Comparison of ENCODE assay signal across 7 cellular contexts in the genomic region with DNA sequence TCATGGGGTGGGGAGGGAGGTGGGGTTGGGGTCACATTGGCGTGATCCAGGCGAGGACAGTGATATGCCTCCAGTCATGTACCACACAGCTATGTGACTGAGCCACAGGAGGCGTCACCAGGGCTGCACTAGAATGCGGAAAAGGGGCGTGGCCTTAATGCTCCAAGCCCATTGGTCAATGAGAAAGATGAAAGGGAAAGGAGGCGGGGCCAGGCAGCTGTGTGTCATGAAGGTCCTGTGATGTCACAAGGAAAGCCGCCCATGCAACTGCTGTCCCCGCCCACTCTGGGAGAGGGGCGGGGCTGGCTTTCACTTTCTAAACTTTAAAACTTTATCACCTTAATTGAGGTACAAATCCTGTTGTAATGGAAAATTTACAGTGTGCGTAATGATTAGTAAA.
DNase-seq lines count a peak whose midpoint lies in the region; ATAC-seq, FAIRE-seq and TF ChIP-seq lines count a peak whose summit lies in the region.
"Not testable (repeated sequence)": the region's sequence is repeated elsewhere in the genome, so short reads cannot be mapped to it uniquely, and the experiment has no call there.

No MANE protein-coding gene starts in this region.

- peak; percentile 45 for FAIRE-seq in H54 (lab: Jason Lieb, UNC)
- FAIRE-seq in K562 (lab: Jason Lieb, UNC): peak; percentile 74

- not testable (repeated sequence) for H3K9me1 ChIP-seq in K562 (ENCODE audit: control insufficient read depth, insufficient read depth, low read length)

- BruUV-seq in K562 (replicated peaks; lab: Mats Ljungman, UMichigan): not testable (repeated sequence)

- POLR2A ChIA-PET in activated CD4-positive, alpha-beta memory T cell treated with anti-CD3 and anti-CD28 coated beads for 36 hours (lab: Charles Lee); K562 (lab: Yijun Ruan, JAX): not testable (repeated sequence)

- H3K18ac ChIP-seq in trophoblast cell (ENCODE audit: low read length): not testable (repeated sequence)

- H3K79me2 ChIP-seq in K562 (ENCODE audit: control insufficient read depth, insufficient read depth, low read length); trophoblast cell (ENCODE audit: control insufficient read depth, insufficient read depth, low read length, poor library complexity): not testable (repeated sequence)

- H3K4me1 Mint-ChIP-seq in activated CD4-positive, alpha-beta memory T cell treated with anti-CD3 and anti-CD28 coated beads for 36 hours (ENCODE audit: low read depth): not testable (repeated sequence)

- H2BK12ac ChIP-seq in trophoblast cell (ENCODE audit: low read length): not testable (repeated sequence)

- H3K27me3 Mint-ChIP-seq in activated CD4-positive, alpha-beta memory T cell treated with anti-CD3 and anti-CD28 coated beads for 36 hours: not testable (repeated sequence)

- not testable (repeated sequence) for H3K9me3 Mint-ChIP-seq in activated CD4-positive, alpha-beta memory T cell treated with anti-CD3 and anti-CD28 coated beads for 36 hours

- not testable (repeated sequence) for H3K14ac ChIP-seq in trophoblast cell (ENCODE audit: low read length)

- not testable (repeated sequence) for TF ChIP-seq EP300 in K562 (IDR thresholded peaks at IDR 0.05; ENCODE audit: low read length)

- not testable (repeated sequence) for H3K4me1 ChIP-seq in K562 (replicated peaks in 1 of 2; ENCODE audit: control insufficient read depth in 2 of 2, insufficient read depth in 2 of 2, low read length in 2 of 2); trophoblast cell (ENCODE audit: control insufficient read depth in 1 of 2, insufficient read depth in 2 of 2, low read length in 2 of 2)

- not testable (repeated sequence) for H2BK5ac ChIP-seq in trophoblast cell (ENCODE audit: low read depth, low read length, poor library complexity)

- not testable (repeated sequence) for H3K9ac ChIP-seq in K562 (ENCODE audit: insufficient read depth in 1 of 2, low read depth in 2 of 2, low read length in 2 of 2); trophoblast cell (ENCODE audit: low read length)

- ATAC-seq in K562: peak; percentile 95

- not testable (repeated sequence) for H3K36me3 ChIP-seq in K562 (ENCODE audit: control insufficient read depth, insufficient read depth, low read length); trophoblast cell (ENCODE audit: control insufficient read depth in 1 of 2, insufficient read depth in 2 of 2, low read length in 2 of 2)

- H3K9me3 ChIP-seq in K562 (replicated peaks; ENCODE audit: control insufficient read depth, insufficient read depth, low read depth, low read length); trophoblast cell (ENCODE audit: insufficient read depth, low read depth, low read length): not testable (repeated sequence)

- intact Hi-C loops in activated CD4-positive, alpha-beta memory T cell treated with anti-CD3 and anti-CD28 coated beads for 36 hours (cut with micrococcal nuclease); K562 (cut with micrococcal nuclease): not testable (repeated sequence)

- H3K4me3 Mint-ChIP-seq in activated CD4-positive, alpha-beta memory T cell treated with anti-CD3 and anti-CD28 coated beads for 36 hours: not testable (repeated sequence)

- not testable (repeated sequence) for H4K8ac ChIP-seq in trophoblast cell (ENCODE audit: low read depth, low read length)

- not testable (repeated sequence) for H4K91ac ChIP-seq in trophoblast cell (ENCODE audit: low read depth, low read length)

- H3K4me3 ChIP-seq in K562; trophoblast cell (ENCODE audit: low read depth, low read length): not testable (repeated sequence)

- H3K4ac ChIP-seq in trophoblast cell (ENCODE audit: low read depth, low read length): not testable (repeated sequence)

- H2BK120ac ChIP-seq in trophoblast cell (ENCODE audit: insufficient read depth, low read length, poor library complexity): not testable (repeated sequence)

- not testable (repeated sequence) for H3K79me1 ChIP-seq in trophoblast cell (ENCODE audit: low read length)

- not testable (repeated sequence) for TF ChIP-seq RAD21 in K562 (CRISPR knock-in tag; conservative IDR thresholded peaks at IDR 0.05 in 1 of 2, IDR thresholded peaks at IDR 0.05 in 1 of 2)

- 8% methylated on average over 6 of the region's 10 CpGs for WGBS in K562 (ENCODE audit: insufficient coverage, low coverage, missing lambda C conversion rate)
- no CpG with 5 or more reads among the region's 10 CpGs for WGBS in trophoblast cell (ENCODE audit: extremely low coverage, insufficient coverage, insufficient read length)

- not testable (repeated sequence) for DNase-seq in H54 (ENCODE audit: insufficient read length, low spot score)
- DNase-seq in NCI-H82 (lab: John Stamatoyannopoulos, UW) (peak; percentile 3), SW480 (ENCODE audit: low spot score) (peak; percentile 40), K562 (ENCODE audit: extremely low read depth in 1 of 4, low spot score in 3 of 4) (peak; percentile 46 to 77 (median 54)), trophoblast cell (peak; percentile 3 to 28)
- peak; percentile 17 for DNase-seq in activated CD4-positive, alpha-beta memory T cell treated with anti-CD3 and anti-CD28 coated beads for 36 hours
- peak; percentile 27 for DNase-seq in stimulated activated CD8-positive, alpha-beta memory T cell treated with anti-CD3 and anti-CD28 coated beads, Interleukin-4, amount 100 ng/mL, for 48 hours

- not testable (repeated sequence) for H3K27ac ChIP-seq in K562 (ENCODE audit: extremely low read depth, low read depth, low read length); trophoblast cell (ENCODE audit: low read depth, low read length)

- CTCF ChIA-PET in activated CD4-positive, alpha-beta memory T cell treated with anti-CD3 and anti-CD28 coated beads for 36 hours (lab: Charles Lee); K562 (lab: Yijun Ruan, JAX; ENCODE audit: low intra/inter-chr PET ratio): not testable (repeated sequence)

- H3K27ac Mint-ChIP-seq in activated CD4-positive, alpha-beta memory T cell treated with anti-CD3 and anti-CD28 coated beads for 36 hours: not testable (repeated sequence)

- not testable (repeated sequence) for H2AK5ac ChIP-seq in trophoblast cell (ENCODE audit: low read length)

- in situ Hi-C loops in K562 (cut with MboI): not testable (repeated sequence)

- H4K20me1 ChIP-seq in K562 (replicated peaks; ENCODE audit: control insufficient read depth, insufficient read depth, low read length): not testable (repeated sequence)

- not testable (repeated sequence) for H4K12ac ChIP-seq in trophoblast cell (ENCODE audit: low read depth, low read length)

- H3K36me3 Mint-ChIP-seq in activated CD4-positive, alpha-beta memory T cell treated with anti-CD3 and anti-CD28 coated beads for 36 hours: not testable (repeated sequence)

- H3K4me2 ChIP-seq in K562 (ENCODE audit: insufficient read depth, low read length); trophoblast cell (ENCODE audit: low read length): not testable (repeated sequence)

- TF ChIP-seq POLR2A in H54 (IDR thresholded peaks at IDR 0.05; ENCODE audit: low read depth, low read length); K562 (conservative IDR thresholded peaks at IDR 0.05): not testable (repeated sequence)

- H3K23ac ChIP-seq in trophoblast cell (ENCODE audit: low read length): not testable (repeated sequence)

- not testable (repeated sequence) for H2AFZ ChIP-seq in K562 (ENCODE audit: low read depth, low read length); trophoblast cell (ENCODE audit: insufficient read depth, low read length, poor library complexity)

- not testable (repeated sequence) for H3K27me3 ChIP-seq in K562 (ENCODE audit: control insufficient read depth in 2 of 2, insufficient read depth in 2 of 2, low read length in 2 of 2); trophoblast cell (ENCODE audit: insufficient read depth, low read length)

- not testable (repeated sequence) for TF ChIP-seq CTCF in K562 (IDR thresholded peaks at IDR 0.05 in 2 of 3, conservative IDR thresholded peaks at IDR 0.05 in 1 of 3; ENCODE audit: insufficient read depth in 2 of 3, low read depth in 1 of 3, low read length in 3 of 3)

TF ChIP-seq in K562, 482 proteins besides CTCF, POLR2A, EP300 and RAD21 (continues in another document):
- TF ChIP-seq TCF7L2 (IDR thresholded peaks at IDR 0.05; ENCODE audit: low read depth, low read length): 0 out of 2 replicates have a peak, but pooled peaks have one; percentile 47
